In the genomic region with DNA sequence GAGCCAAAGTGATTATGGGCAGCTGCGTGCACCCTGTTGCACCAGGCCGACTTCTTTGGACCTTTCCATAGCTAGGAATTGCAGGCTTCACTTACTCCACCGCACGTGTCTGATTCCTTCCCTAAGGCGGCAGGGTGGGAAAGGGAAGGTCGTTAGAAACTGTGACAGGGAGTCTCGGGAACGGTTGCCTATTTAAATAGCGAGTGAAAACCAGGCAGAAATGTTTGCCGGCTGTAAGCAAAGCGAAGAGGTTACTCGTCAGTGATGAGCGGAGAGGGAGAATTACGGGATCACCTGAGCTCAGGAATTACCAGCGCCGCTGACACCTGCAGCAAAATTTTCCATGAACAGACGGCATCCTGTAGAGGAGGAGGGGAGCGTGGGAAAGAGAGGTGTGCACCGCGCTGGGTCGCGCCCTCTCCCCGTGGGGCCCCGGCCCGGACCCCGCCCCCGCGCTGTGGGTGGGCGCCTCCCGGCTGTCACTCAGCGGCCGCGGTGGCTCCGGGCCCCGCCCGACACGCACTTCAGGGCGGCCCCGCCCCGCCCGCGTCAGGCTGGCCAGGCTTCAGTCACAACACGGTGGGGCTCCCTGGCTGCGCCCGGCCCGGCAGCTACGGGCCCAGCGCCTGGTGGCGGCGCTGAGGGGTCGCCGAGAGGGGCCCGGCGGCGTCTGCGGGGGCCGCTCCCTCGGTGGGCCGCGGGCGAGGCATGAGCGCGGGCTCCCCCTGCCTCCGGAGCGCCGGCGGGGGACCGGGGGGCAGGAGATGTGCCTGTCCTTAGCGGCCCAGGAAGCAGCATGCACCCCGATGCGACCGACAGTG, we compare ENCODE assay signal across 8 cellular contexts. TPM values are rescaled to one million over a fixed set of nuclear protein-coding genes. Genes with fewer than 3 reads are reported as not detected.
DNase-seq lines count a peak whose midpoint lies in the region; FAIRE-seq and TF ChIP-seq lines count a peak whose summit lies in the region.

A gene (plus strand): TSS at position 568 of the 821 bp plus-strand sequence. CDS start 229 bp downstream, at position 797.

- H3K4me1 Mint-ChIP-seq in HFFc6 (ENCODE audit: low read depth) (peaks cover 45% of the 10 kb centered on the region), brain (peaks cover 49% of the 10 kb centered on the region)

- peak within 1 kb of the TSS; percentile 96 for H3K4me3 Mint-ChIP-seq in HFFc6
- peak within 1 kb of the TSS; percentile 90 to 98 (median 92) for H3K4me3 Mint-ChIP-seq in brain

- H3K27me3 Mint-ChIP-seq in HFFc6 (ENCODE audit: insufficient read depth) (peaks cover 3% of the 10 kb centered on the region), brain (peaks cover 11% of the 10 kb centered on the region)

- peak; percentile 84; the same call in 1 of the 2 replicates for TF ChIP-seq POLR2A in GM12892 (IDR thresholded peaks at IDR 0.05; ENCODE audit: low read depth, low read length)

- H3K4me3 ChIP-seq in iPS-11a (ENCODE audit: low read depth, low read length) = peak within 1 kb of the TSS; percentile 91
- peak within 1 kb of the TSS; percentile 79 for H3K4me3 ChIP-seq in skeletal muscle cell (ENCODE audit: low read depth, low read length)

- TF ChIP-seq CTCF in HFFc6 (IDR thresholded peaks at IDR 0.05) (peak; percentile 51), brain (conservative IDR thresholded peaks at IDR 0.05) (no peak)

- H3K9me3 Mint-ChIP-seq in HFFc6 (no peaks in the 10 kb centered on the region), brain (no peaks in the 10 kb centered on the region)

- peak; percentile 72 for DNase-seq in GM12892 (ENCODE audit: insufficient read length)
- DNase-seq in HFFc6 = peak; percentile 66
- peak; percentile 77 for DNase-seq in NCI-H1092 treated with DMSO at 0.1 percent for 48 hours (lab: John Stamatoyannopoulos, UW)
- peak; percentile 46 for DNase-seq in UCSD-AML1 (lab: John Stamatoyannopoulos, UW; ENCODE audit: unreplicated experiment)
- no peak for DNase-seq in skeletal muscle cell (ENCODE audit: low read depth)
- no peak for DNase-seq in HPDE6-E6E7 (ENCODE audit: extremely low spot score)

- H3K27ac Mint-ChIP-seq in HFFc6 (peak within 1 kb of the TSS; percentile 95), brain (peak within 1 kb of the TSS; percentile 87 to 98 (median 94))

- H3K36me3 Mint-ChIP-seq in HFFc6 (ENCODE audit: low read depth) = no peaks in the 10 kb centered on the region
- H3K36me3 Mint-ChIP-seq in brain = peaks cover 5% of the 10 kb centered on the region

- FAIRE-seq in GM12892 (lab: Jason Lieb, UNC) = peak; percentile 96

RNA-seq across cellular contexts. Expression of the gene that starts here (rescaled TPM):
- polyA plus RNA-seq in GM12892 (2012; ENCODE audit: missing spikeins) = 91.6 TPM
- 10 to 100 TPM; 19.4 to 40.2 (median 24.8) TPM for total RNA-seq in HFFc6 (2021; fragmentation: NEBNext Ultra II Directional; extraction: Animal tissue kit (Norgen Biotek cat#: 25700))
- polyA plus RNA-seq in brain (ENCODE audit: insufficient read depth, low read depth, low replicate concordance) = 2.2 TPM

Comparison
In these comparisons a context has a peak if more than half of its experiments do, and no peak if none do; other contexts are left out.
1. DNase-seq: peak in GM12892 (single experiment), HFFc6 (single experiment), NCI-H1092 treated with DMSO at 0.1 percent for 48 hours (single experiment) and UCSD-AML1 (single experiment); none in skeletal muscle cell (single experiment) and HPDE6-E6E7 (single experiment).